18 cellular contexts compared by ENCODE assay signal in the genomic region with DNA sequence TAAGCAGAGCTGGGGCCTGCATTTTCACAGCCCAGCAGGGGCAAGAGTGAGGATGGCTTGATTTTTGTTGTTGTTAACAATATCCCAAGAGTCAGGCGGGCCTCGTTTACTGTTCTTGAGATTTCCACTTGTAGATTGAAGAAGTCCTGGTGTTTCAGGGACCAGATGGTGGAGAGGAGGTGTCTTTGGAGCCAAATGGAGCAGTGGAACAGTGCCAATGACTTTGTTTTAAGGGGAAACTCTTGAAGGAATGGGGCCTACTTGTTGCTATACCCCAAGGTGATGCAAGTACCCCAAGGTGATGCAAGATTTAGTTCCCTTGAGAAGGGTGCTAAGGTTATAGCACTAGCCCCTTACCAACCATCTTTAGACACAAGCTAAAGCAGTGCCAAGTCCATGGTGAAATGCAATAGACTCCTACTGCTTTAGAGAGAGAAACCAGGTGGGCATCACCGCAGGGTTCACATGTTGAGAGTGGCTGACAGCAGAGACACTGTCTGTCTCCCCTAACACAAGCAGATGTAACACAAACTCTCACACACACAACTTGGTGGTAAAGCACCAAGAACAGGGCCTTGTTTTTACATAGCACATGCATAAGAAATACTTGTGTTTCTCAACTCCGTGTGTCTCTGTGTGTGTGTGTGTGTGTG. TPM values are rescaled to one million over a fixed set of nuclear protein-coding genes. Genes with fewer than 3 reads are reported as not detected.
A peak's percentile ranks its signal among the peaks of the same experiment; 100 is the strongest.
DNase-seq lines count a peak whose midpoint lies in the region; ATAC-seq, FAIRE-seq and TF ChIP-seq lines count a peak whose summit lies in the region.
"Had no signal": no experiment of that assay in that cellular context is flagged by ENCODE, and none has a peak within 500 bp of the region (broad histone marks: within the 10 kb centered on the region; RNA-seq: fewer than 3 reads in every experiment).

No MANE protein-coding gene starts in this region.

- H3K9ac ChIP-seq in GM12878 (ENCODE audit: control insufficient read depth, insufficient read depth, low read length) = no peak overlapping the region

- H3K36me3 Mint-ChIP-seq in natural killer cell treated with Interleukin-12 subunit alpha and Interleukin-12 subunit beta and Interleukin-15 and Interleukin-18, amount 100 ng/mL, for 72 hours = peaks cover 10% of the 10 kb centered on the region
- H3K36me3 Mint-ChIP-seq in natural killer cell = no peaks in the 10 kb centered on the region
- H3K36me3 Mint-ChIP-seq in activated naive CD8-positive, alpha-beta T cell treated with anti-CD3 and anti-CD28 coated beads for 36 hours = peaks cover 45% of the 10 kb centered on the region

- no peak for FAIRE-seq in GM12878 (lab: Jason Lieb, UNC)
- FAIRE-seq: A549, GM12891, H1, K562 had no signal

- no peak for TF ChIP-seq EP300 in GM12878 (IDR thresholded peaks at IDR 0.05; ENCODE audit: borderline replicate concordance in 1 of 2, control insufficient read depth in 1 of 2, low read depth in 2 of 2, low read length in 2 of 2)

- no peak for TF ChIP-seq POLR2A in GM12878 (IDR thresholded peaks at IDR 0.05; ENCODE audit: low read depth, low read length)

- no peaks in the 10 kb centered on the region for H3K9me3 ChIP-seq in GM12878 (replicated peaks; ENCODE audit: control insufficient read depth, insufficient read depth, low read length)
- H3K9me3 ChIP-seq: A549, BE2C, HAP-1 had no signal

- no peak overlapping the region for H3K4me2 ChIP-seq in GM12878 (ENCODE audit: control insufficient read depth, insufficient read depth)
- H3K4me2 ChIP-seq: A549 had no signal

- RAD21 ChIA-PET in GM12878 (lab: Charles Lee; ENCODE audit: unreplicated experiment) = interaction anchor here (0.7 to 3.9 kb wide), 3 partner anchors 42 to 289 kb away, joined by 3 to 27 read pairs (median 3); no protein-coding TSS in a partner anchor

- BruUV-seq in GM12878 (replicated peaks; lab: Mats Ljungman, UMichigan) = no TSS peak

- no peak overlapping the region for H3K4me3 ChIP-seq in GM12878
- H3K4me3 ChIP-seq: A549, HAP-1, K562 had no signal

- SMC1A ChIA-PET in GM12878 (lab: Charles Lee; ENCODE audit: uncharacterized antibody, unreplicated experiment) = interaction anchor here (1.1 to 5.0 kb wide), 7 partner anchors 28 to 293 kb away, joined by 3 to 47 read pairs (median 6); no protein-coding TSS in a partner anchor

- TF ChIP-seq RAD21 in GM12878 (IDR thresholded peaks at IDR 0.05; ENCODE audit: insufficient read depth, low read depth, low read length) = no peak

- H3K9me3 Mint-ChIP-seq in natural killer cell treated with Interleukin-12 subunit alpha and Interleukin-12 subunit beta and Interleukin-15 and Interleukin-18, amount 100 ng/mL, for 72 hours = no peaks in the 10 kb centered on the region
- no peaks in the 10 kb centered on the region for H3K9me3 Mint-ChIP-seq in natural killer cell
- no peaks in the 10 kb centered on the region for H3K9me3 Mint-ChIP-seq in activated naive CD8-positive, alpha-beta T cell treated with anti-CD3 and anti-CD28 coated beads for 36 hours
- H3K9me3 Mint-ChIP-seq: CD8-positive, alpha-beta T cell; HFFc6 had no signal

- H3K27ac Mint-ChIP-seq in natural killer cell treated with Interleukin-12 subunit alpha and Interleukin-12 subunit beta and Interleukin-15 and Interleukin-18, amount 100 ng/mL, for 72 hours = no peak overlapping the region
- no peak overlapping the region for H3K27ac Mint-ChIP-seq in natural killer cell
- no peak overlapping the region for H3K27ac Mint-ChIP-seq in activated naive CD8-positive, alpha-beta T cell treated with anti-CD3 and anti-CD28 coated beads for 36 hours
- H3K27ac Mint-ChIP-seq: CD8-positive, alpha-beta T cell; HFFc6 had no signal

- CTCF ChIA-PET in GM12878 (lab: Yijun Ruan, JAX) = interaction anchor here (0.7 to 6.8 kb wide), 12 partner anchors 15 to 290 kb away, joined by 3 to 111 read pairs (median 8); no protein-coding TSS in a partner anchor

- WGBS in GM12878 (ENCODE audit: insufficient coverage, insufficient replicate concordance, low lambda C conversion rate, missing lambda C conversion rate) = 95% methylated on average over 4 of the region's 4 CpGs

- peaks cover 14% of the 10 kb centered on the region in 2 donors for H3K4me1 Mint-ChIP-seq in natural killer cell treated with Interleukin-12 subunit alpha and Interleukin-12 subunit beta and Interleukin-15 and Interleukin-18, amount 100 ng/mL, for 72 hours (ENCODE audit: low read depth in 2 of 2)
- no peaks in the 10 kb centered on the region for H3K4me1 Mint-ChIP-seq in natural killer cell
- peaks cover 4% of the 10 kb centered on the region for H3K4me1 Mint-ChIP-seq in activated naive CD8-positive, alpha-beta T cell treated with anti-CD3 and anti-CD28 coated beads for 36 hours

- intact Hi-C loops in natural killer cell (cut with micrococcal nuclease) = loop anchor here (2.0 kb wide), 1 partner anchor 395 kb away; the partner anchor contains the start of genes CCDC142 and TTC31
- intact Hi-C loops in GM12878 (cut with micrococcal nuclease; ENCODE audit: unreplicated experiment) = loop anchor here (2.0 kb wide), 1 partner anchor 41 kb away; no protein-coding TSS in a partner anchor

- no peak overlapping the region for H2AFZ ChIP-seq in GM12878 (ENCODE audit: control insufficient read depth, low read depth, low read length)

- in situ Hi-C loops in GM12878 (cut with MboI) = loop anchor here (5.0 kb wide), 1 partner anchor 176 kb away; no protein-coding TSS in a partner anchor

- H4K20me1 ChIP-seq in GM12878 (ENCODE audit: control insufficient read depth, insufficient read depth) = no peaks in the 10 kb centered on the region

- no peak for ATAC-seq in natural killer cell treated with Interleukin-12 subunit alpha and Interleukin-12 subunit beta and Interleukin-15 and Interleukin-18, amount 100 ng/mL, for 72 hours
- ATAC-seq in natural killer cell (no peak), GM12878 (no peak)
- ATAC-seq: A549; CD8-positive, alpha-beta T cell; K562 had no signal

- H3K27me3 Mint-ChIP-seq in natural killer cell treated with Interleukin-12 subunit alpha and Interleukin-12 subunit beta and Interleukin-15 and Interleukin-18, amount 100 ng/mL, for 72 hours = no peaks in the 10 kb centered on the region
- H3K27me3 Mint-ChIP-seq in natural killer cell (ENCODE audit: low read depth in 2 of 2) = no peaks in the 10 kb centered on the region
- H3K27me3 Mint-ChIP-seq in activated naive CD8-positive, alpha-beta T cell treated with anti-CD3 and anti-CD28 coated beads for 36 hours = no peaks in the 10 kb centered on the region

- no peaks in the 10 kb centered on the region for H3K4me1 ChIP-seq in GM12878 (ENCODE audit: control insufficient read depth, insufficient read depth, low read length)
- H3K4me1 ChIP-seq: A549, BE2C, HAP-1 had no signal

- no peaks in the 10 kb centered on the region for H3K27me3 ChIP-seq in GM12878 (replicated peaks in 1 of 2; ENCODE audit: control insufficient read depth in 2 of 2, insufficient read depth in 2 of 2, low read length in 1 of 2)
- H3K27me3 ChIP-seq: BE2C had no signal

- H3K79me2 ChIP-seq in GM12878 (ENCODE audit: control insufficient read depth, insufficient read depth, low read length) = no peaks in the 10 kb centered on the region

- peak; percentile 28 for DNase-seq in natural killer cell treated with Interleukin-12 subunit alpha and Interleukin-12 subunit beta and Interleukin-15 and Interleukin-18, amount 100 ng/mL, for 72 hours (ENCODE audit: low spot score)
- DNase-seq in natural killer cell (no peak), GM12878 (ENCODE audit: low read depth, low spot score) (no peak), middle frontal gyrus (ENCODE audit: extremely low spot score, low spot score) (peak; percentile 29), D341Med (ENCODE audit: low spot score) (no peak)
- DNase-seq in activated CD4-positive, alpha-beta T cell treated with anti-CD3 and anti-CD28 coated beads for 4 hours = no peak
- no peak for DNase-seq in activated naive CD8-positive, alpha-beta T cell treated with anti-CD3 and anti-CD28 coated beads for 36 hours
- DNase-seq: BE2C; CD8-positive, alpha-beta T cell; COR-L47; HFFc6 had no signal

- TF ChIP-seq CTCF in natural killer cell (IDR thresholded peaks at IDR 0.05) = no peak
- TF ChIP-seq CTCF in GM12878 (IDR thresholded peaks at IDR 0.05 in 2 of 3, conservative IDR thresholded peaks at IDR 0.05 in 1 of 3; ENCODE audit: control insufficient read depth in 2 of 3, extremely low read depth in 1 of 3, insufficient read depth in 1 of 3, low read depth in 3 of 3, low read length in 3 of 3) = no peak

- H3K4me3 Mint-ChIP-seq in natural killer cell treated with Interleukin-12 subunit alpha and Interleukin-12 subunit beta and Interleukin-15 and Interleukin-18, amount 100 ng/mL, for 72 hours = no peak overlapping the region
- no peak overlapping the region for H3K4me3 Mint-ChIP-seq in natural killer cell
- H3K4me3 Mint-ChIP-seq in activated naive CD8-positive, alpha-beta T cell treated with anti-CD3 and anti-CD28 coated beads for 36 hours = no peak overlapping the region
- H3K4me3 Mint-ChIP-seq: CD8-positive, alpha-beta T cell; HFFc6 had no signal

- POLR2A ChIA-PET in GM12878 (lab: Charles Lee) = no interaction called here

- H3K27ac ChIP-seq in GM12878 (ENCODE audit: control insufficient read depth, insufficient read depth) = no peak overlapping the region
- H3K27ac ChIP-seq: A549, C4-2B, HL-60 had no signal

- H3K36me3 ChIP-seq in GM12878 (ENCODE audit: control insufficient read depth in 2 of 2, insufficient read depth in 2 of 2, low read length in 1 of 2) = peaks cover 46 to 62% of the 10 kb centered on the region in 2 experiments

RNA-seq across cellular contexts. Expression of gene HK2, which starts 44.0 kb away (rescaled TPM):
- total RNA-seq in natural killer cell treated with Interleukin-12 subunit alpha and Interleukin-12 subunit beta and Interleukin-15 and Interleukin-18, amount 100 ng/mL, for 72 hours = 10 to 100 TPM; 71.3 to 78.1 TPM
- total RNA-seq in natural killer cell = 1 to 10 TPM; 1.6 to 9.4 (median 3.5) TPM
- 63.6 and 80.5 TPM in 2 replicates for total RNA-seq in GM12878 (2013; cell fraction: nucleolus; rRNA removed)
- total RNA-seq in GM12878 (2014; rRNA removed) = 16.1 and 16.3 TPM in 2 replicates
- total RNA-seq in GM12878 (2014; rRNA removed; fragmentation: Illumina TruSeq; extraction: Trizol) = 17.9 and 18.1 TPM in 2 replicates
- 36.4 and 38.9 TPM in 2 replicates for total RNA-seq in GM12878 (2021)
- 19.0 TPM for polyA plus RNA-seq in GM12878 (2011; ENCODE audit: low read depth)
- polyA plus RNA-seq in GM12878 (2011; rRNA removed) = 52.7 and 73.1 TPM in 2 replicates
- polyA plus RNA-seq in GM12878 (2011; cell fraction: cytosol; rRNA removed) = 48.9 and 55.8 TPM in 2 replicates
- 79.9 and 80.2 TPM in 2 replicates for polyA plus RNA-seq in GM12878 (2011; cell fraction: nucleus; rRNA removed)
- 27.4 and 47.4 TPM in 2 replicates for polyA plus RNA-seq in GM12878 (2012)
- polyA plus RNA-seq in GM12878 (2014; fragmentation: Illumina TruSeq; extraction: Trizol) = 21.7 and 23.6 TPM in 2 replicates
- 1 to 10 TPM; 5.0 to 6.4 TPM for polyA plus RNA-seq in GM12878 (2014; fragmentation: Nextera tagmentation; extraction: Ambion mirVana)
- 20.7 and 22.8 TPM in 2 replicates for polyA plus RNA-seq in GM12878 (2014; rRNA removed)
- polyA plus RNA-seq in GM12878 (2016; fragmentation: Nextera tagmentation; extraction: Ambion mirVana) = 10 to 100 TPM; 19.6 to 21.3 TPM
- polyA minus RNA-seq in GM12878 (2011; rRNA and poly(A)+ RNA removed) = 164 and 192 TPM in 2 replicates
- 50.4 and 50.6 TPM in 2 replicates for polyA minus RNA-seq in GM12878 (2011; cell fraction: cytosol; rRNA and poly(A)+ RNA removed)
- 58.2 and 72.9 TPM in 2 replicates for polyA minus RNA-seq in GM12878 (2011; cell fraction: nucleus; rRNA and poly(A)+ RNA removed)
- 100 to 1,000 TPM; 101 to 102 TPM for total RNA-seq in activated naive CD8-positive, alpha-beta T cell treated with anti-CD3 and anti-CD28 coated beads for 36 hours

Comparison
In these comparisons a context has a peak if more than half of its experiments do, and no peak if none do; other contexts are left out.
1. DNase-seq: peak in natural killer cell treated with Interleukin-12 subunit alpha and Interleukin-12 subunit beta and Interleukin-15 and Interleukin-18, amount 100 ng/mL, for 72 hours (single experiment) and middle frontal gyrus (single experiment); none in natural killer cell (single experiment), GM12878 (single experiment), D341Med (single experiment), activated CD4-positive, alpha-beta T cell treated with anti-CD3 and anti-CD28 coated beads for 4 hours (0 of 2) and activated naive CD8-positive, alpha-beta T cell treated with anti-CD3 and anti-CD28 coated beads for 36 hours (single experiment).